ENCODE assay signal across 6 cellular contexts in the genomic region with DNA sequence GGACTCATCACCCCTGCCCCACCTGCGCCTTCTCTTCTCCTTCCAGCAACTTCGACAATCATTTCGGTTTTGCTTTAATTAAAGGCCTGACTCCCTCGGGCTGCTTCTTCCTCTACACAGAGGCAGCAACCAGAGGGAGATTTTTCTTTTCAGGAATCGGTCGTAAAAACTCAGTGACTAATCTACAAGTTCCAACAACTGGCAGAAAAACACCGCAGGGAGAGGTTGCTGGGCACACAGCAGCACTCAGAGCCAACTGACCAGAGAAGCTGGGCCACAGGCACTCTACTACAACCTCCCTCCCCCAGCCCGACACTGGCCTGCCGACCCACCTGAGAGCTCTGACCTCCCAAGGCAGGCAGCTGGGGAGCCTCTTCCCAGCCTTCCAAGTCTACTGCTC. TPM values are rescaled to one million over a fixed set of nuclear protein-coding genes. Genes with fewer than 3 reads are reported as not detected.
"Had no signal": no experiment of that assay in that cellular context is flagged by ENCODE, and none has a peak within 500 bp of the region (broad histone marks: within the 10 kb centered on the region; RNA-seq: fewer than 3 reads in every experiment).

No MANE protein-coding gene starts in this region.

RNA-seq across cellular contexts. Expression of a gene that starts 48.1 kb away (rescaled TPM):
- total RNA-seq: IMR-90 had no signal
- polyA plus RNA-seq: IgD-negative memory B cell had no signal

RNA-seq across cellular contexts. Expression of a gene that starts 57.7 kb away (rescaled TPM):
- total RNA-seq: HepG2, HT-29, HT1080, IMR-90, K562 had no signal
- polyA plus RNA-seq: IgD-negative memory B cell, IMR-90, K562 had no signal
